24 cellular contexts compared by ENCODE assay signal in genomic region chr7:40882071-40882658, GRCh38.
"Had no signal": no experiment of that assay in that cellular context is flagged by ENCODE, and none has a peak within 500 bp of the region (broad histone marks: within the 10 kb centered on the region; RNA-seq: fewer than 3 reads in every experiment).

No MANE protein-coding gene starts in this region.

- H3K4me3 ChIP-seq: cardiac muscle cell, K562 had no signal

- H3K36me3 ChIP-seq: brain microvascular endothelial cell, cardiac muscle cell had no signal

- ATAC-seq: activated CD8-positive, alpha-beta memory T cell treated with anti-CD3 and anti-CD28 coated beads, Interleukin-2, amount 10 ng/mL, durations not matched to agents 7 days and 5 days; activated T-helper 17 cell treated with anti-CD3 and anti-CD28 coated beads, Interleukin-2, amount 50 U/mL, for 72 hours; K562; T-helper 17 cell had no signal

- DNase-seq: activated B cell treated with CpG ODN at 0.5 μM for 24 hours; activated CD4-positive, alpha-beta T cell treated with anti-CD3 and anti-CD28 coated beads for 1 hour; activated CD4-positive, alpha-beta T cell treated with anti-CD3 and anti-CD28 coated beads, Interleukin-2, amount 10 ng/mL, durations not matched to agents 24 days and 14 days; activated CD4-positive, alpha-beta T cell treated with anti-CD3 and anti-CD28 coated beads, Interleukin-2, amount 50 U/mL, for 48 hours; activated CD8-positive, alpha-beta memory T cell treated with anti-CD3 and anti-CD28 coated beads, Interleukin-2, amount 10 ng/mL, durations not matched to agents 7 days and 5 days; activated gamma-delta T cell; activated naive CD4-positive, alpha-beta T cell treated with anti-CD3 and anti-CD28 coated beads for 36 hours; activated T-cell treated with anti-CD3 and anti-CD28 coated beads, Interleukin-2, amount 50 U/mL, for 24 hours; brain microvascular endothelial cell; Karpas-422; NCI-H1048; NCI-H146; NCI-H187 treated with DMSO at 0.1 percent for 48 hours; NCI-H2107; NCI-H345; NCI-H510A; NCI-H526 treated with DMSO at 0.1 percent for 48 hours; NCI-H82; SIG-M5; T-helper 17 cell; T-helper 9 cell had no signal

- H3K27me3 ChIP-seq: brain microvascular endothelial cell, cardiac muscle cell had no signal

- H3K27ac ChIP-seq: brain microvascular endothelial cell, cardiac muscle cell had no signal
